ENCODE assay signal across 14 cellular contexts in genomic region chr11:75625970-75626691, GRCh38. TPM values are rescaled to one million over a fixed set of nuclear protein-coding genes. Genes with fewer than 3 reads are reported as not detected.
DNase-seq lines count a peak whose midpoint lies in the region; ATAC-seq and TF ChIP-seq lines count a peak whose summit lies in the region.
"Had no signal": no experiment of that assay in that cellular context is flagged by ENCODE, and none has a peak within 500 bp of the region (broad histone marks: within the 10 kb centered on the region; RNA-seq: fewer than 3 reads in every experiment).

No MANE protein-coding gene starts in this region.

- H3K27ac ChIP-seq in endodermal cell (ENCODE audit: low read depth, low read length) = peak overlapping the region; percentile 56
- H3K27ac ChIP-seq: SJCRH30, thoracic aorta had no signal

- no peak overlapping the region for H3K27ac Mint-ChIP-seq in endodermal cell
- H3K27ac Mint-ChIP-seq: activated CD4-positive, alpha-beta memory T cell treated with anti-CD3 and anti-CD28 coated beads, Interleukin-2, amount 10 ng/mL, durations not matched to agents 7 days and 5 days had no signal

- ATAC-seq in GM19324 (IDR thresholded peaks at IDR 0.05; ENCODE audit: low FRiP score, unreplicated experiment) = no peak
- ATAC-seq in HG03025 (IDR thresholded peaks at IDR 0.05; ENCODE audit: low FRiP score, unreplicated experiment) = no peak
- ATAC-seq: naive thymus-derived CD4-positive, alpha-beta T cell had no signal

- WGBS in endodermal cell (ENCODE audit: insufficient coverage in 1 of 2, insufficient read length in 1 of 2), 2 experiments = 88 to 92% methylated on average over 4 to 7 of the region's 7 CpGs

- H3K4me3 ChIP-seq in endodermal cell (ENCODE audit: low read length) = no peak overlapping the region
- H3K4me3 ChIP-seq: SJCRH30, thoracic aorta had no signal

- no peaks in the 10 kb centered on the region for H3K9me3 Mint-ChIP-seq in endodermal cell
- H3K9me3 Mint-ChIP-seq: activated CD4-positive, alpha-beta memory T cell treated with anti-CD3 and anti-CD28 coated beads, Interleukin-2, amount 10 ng/mL, durations not matched to agents 7 days and 5 days; naive thymus-derived CD4-positive, alpha-beta T cell had no signal

- TF ChIP-seq CTCF in endodermal cell (conservative IDR thresholded peaks at IDR 0.05) = no peak

- peaks cover 2% of the 10 kb centered on the region for H3K27me3 Mint-ChIP-seq in endodermal cell (ENCODE audit: insufficient read depth)

- H3K4me3 Mint-ChIP-seq in endodermal cell = no peak overlapping the region
- H3K4me3 Mint-ChIP-seq: activated CD4-positive, alpha-beta memory T cell treated with anti-CD3 and anti-CD28 coated beads, Interleukin-2, amount 10 ng/mL, durations not matched to agents 7 days and 5 days; naive thymus-derived CD4-positive, alpha-beta T cell had no signal

- DNase-seq in DMS79 (lab: John Stamatoyannopoulos, UW) (peak; percentile 63), NCI-H2227 treated with DMSO at 0.1 percent for 48 hours (lab: John Stamatoyannopoulos, UW) (peak; percentile 17), endodermal cell (no peak), non-pigmented ciliary epithelial cell (ENCODE audit: low read depth) (peak; percentile 62), NCI-H187 treated with DMSO at 0.1 percent for 48 hours (lab: John Stamatoyannopoulos, UW) (no peak)
- DNase-seq in effector CD8-positive, alpha-beta T cell (lab: John Stamatoyannopoulos, UW) = no peak
- DNase-seq: activated CD4-positive, alpha-beta memory T cell treated with anti-CD3 and anti-CD28 coated beads, Interleukin-2, amount 10 ng/mL, durations not matched to agents 7 days and 5 days; naive thymus-derived CD4-positive, alpha-beta T cell; NCI-H1930; SJCRH30; stimulated activated CD4-positive, alpha-beta T cell treated with anti-CD3 and anti-CD28 coated beads, Interleukin-4, amount 100 ng/mL, for 24 hours had no signal

- no peaks in the 10 kb centered on the region for H3K9me3 ChIP-seq in endodermal cell (ENCODE audit: control insufficient read depth, low read length)
- H3K9me3 ChIP-seq: SJCRH30, thoracic aorta had no signal

- H3K36me3 Mint-ChIP-seq in endodermal cell (ENCODE audit: low read depth) = no peaks in the 10 kb centered on the region
- H3K36me3 Mint-ChIP-seq: naive thymus-derived CD4-positive, alpha-beta T cell had no signal

- no peaks in the 10 kb centered on the region for H3K4me1 ChIP-seq in endodermal cell (ENCODE audit: control insufficient read depth, insufficient read depth, low read length)

- H3K36me3 ChIP-seq in endodermal cell (ENCODE audit: control insufficient read depth, insufficient read depth, low read length) = no peaks in the 10 kb centered on the region
- H3K36me3 ChIP-seq: SJCRH30, thoracic aorta had no signal

- H3K4me1 Mint-ChIP-seq in endodermal cell = peaks cover 12% of the 10 kb centered on the region
- H3K4me1 Mint-ChIP-seq: activated CD4-positive, alpha-beta memory T cell treated with anti-CD3 and anti-CD28 coated beads, Interleukin-2, amount 10 ng/mL, durations not matched to agents 7 days and 5 days; naive thymus-derived CD4-positive, alpha-beta T cell had no signal

- no peaks in the 10 kb centered on the region for H3K27me3 ChIP-seq in endodermal cell (ENCODE audit: control insufficient read depth, insufficient read depth, low read length, poor library complexity, severe bottlenecking)
- H3K27me3 ChIP-seq: SJCRH30 had no signal

- no peak overlapping the region for H3K9ac ChIP-seq in endodermal cell (ENCODE audit: extremely low read depth, low read length, poor library complexity, severe bottlenecking)

RNA-seq across cellular contexts. Expression of gene MAP6, which starts 42.7 kb away (rescaled TPM):
- 1 to 10 TPM; 1.9 to 4.2 TPM for total RNA-seq in endodermal cell
- 80.4 TPM for polyA plus RNA-seq in endodermal cell (2013, experiment 1 of 2)
- polyA plus RNA-seq in endodermal cell (2013, experiment 2 of 2) = 73.4 TPM
- polyA plus RNA-seq: naive thymus-derived CD4-positive, alpha-beta T cell had no signal

Comparison
In these comparisons a context has a peak if more than half of its experiments do, and no peak if none do; other contexts are left out.
1. DNase-seq: peak in DMS79 (single experiment), NCI-H2227 treated with DMSO at 0.1 percent for 48 hours (single experiment) and non-pigmented ciliary epithelial cell (single experiment); none in endodermal cell (single experiment), NCI-H187 treated with DMSO at 0.1 percent for 48 hours (single experiment) and effector CD8-positive, alpha-beta T cell (single experiment).